ENCODE assay signal across 9 cellular contexts in the genomic region with DNA sequence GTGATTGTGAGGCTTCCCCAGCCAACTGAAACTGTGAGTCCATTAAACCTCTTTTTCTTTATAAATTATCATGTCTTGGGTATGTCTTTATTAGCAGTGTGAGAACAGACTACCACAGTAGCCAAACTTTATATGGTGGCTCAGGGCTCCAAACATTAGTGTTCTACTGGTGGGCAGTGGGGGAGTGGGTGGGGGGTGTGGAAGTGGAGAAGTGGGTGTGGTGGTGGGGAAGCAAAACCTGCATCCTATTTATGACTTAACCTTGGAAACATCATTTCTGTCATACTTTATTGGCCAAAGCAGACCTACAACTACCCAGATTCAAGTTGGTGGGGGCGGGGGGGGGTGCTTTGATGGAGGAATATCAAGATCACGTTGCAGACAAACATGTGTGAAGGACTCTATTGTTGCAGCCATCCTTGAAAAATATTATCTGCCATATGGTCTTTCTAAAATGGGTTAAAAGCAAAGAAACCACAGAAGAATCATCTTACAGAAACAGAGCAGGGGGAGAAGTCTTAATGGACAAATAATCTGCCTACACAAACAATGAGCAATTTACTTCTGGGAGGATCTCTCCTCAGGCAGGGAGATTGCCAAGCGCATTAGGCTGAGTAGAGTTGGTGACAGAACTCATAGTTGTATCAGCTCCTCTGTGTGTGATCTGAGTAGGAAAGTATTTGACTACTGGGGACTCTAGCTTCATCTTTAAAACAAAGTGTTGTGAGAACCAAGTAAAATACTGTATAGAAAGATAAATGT. TPM values are rescaled to one million over a fixed set of nuclear protein-coding genes. Genes with fewer than 3 reads are reported as not detected.
A peak's percentile ranks its signal among the peaks of the same experiment; 100 is the strongest.
DNase-seq lines count a peak whose midpoint lies in the region; ATAC-seq and TF ChIP-seq lines count a peak whose summit lies in the region.
"Had no signal": no experiment of that assay in that cellular context is flagged by ENCODE, and none has a peak within 500 bp of the region (broad histone marks: within the 10 kb centered on the region; RNA-seq: fewer than 3 reads in every experiment).

No MANE protein-coding gene starts in this region.

- peak overlapping the region; percentile 94 for H3K27ac Mint-ChIP-seq in CD4-positive, alpha-beta T cell
- H3K27ac Mint-ChIP-seq in activated naive CD8-positive, alpha-beta T cell treated with anti-CD3 and anti-CD28 coated beads for 36 hours, result peak overlapping the region; percentile 96
- H3K27ac Mint-ChIP-seq in mesothelial cell of epicardium, result peak overlapping the region; percentile 97

- POLR2A ChIA-PET in CD4-positive, alpha-beta T cell (lab: Charles Lee), result no interaction called here

- H3K9me3 ChIP-seq in CD4-positive, alpha-beta T cell (ENCODE audit: control insufficient read depth, low read length), result no peaks in the 10 kb centered on the region
- H3K9me3 ChIP-seq: upper lobe of left lung had no signal

- H3K9me3 Mint-ChIP-seq in CD4-positive, alpha-beta T cell, result no peaks in the 10 kb centered on the region
- H3K9me3 Mint-ChIP-seq in activated naive CD8-positive, alpha-beta T cell treated with anti-CD3 and anti-CD28 coated beads for 36 hours, result peaks cover 4% of the 10 kb centered on the region
- no peaks in the 10 kb centered on the region for H3K9me3 Mint-ChIP-seq in mesothelial cell of epicardium

- peaks cover 33% of the 10 kb centered on the region for H3K36me3 Mint-ChIP-seq in CD4-positive, alpha-beta T cell (ENCODE audit: low read depth)
- H3K36me3 Mint-ChIP-seq in activated naive CD8-positive, alpha-beta T cell treated with anti-CD3 and anti-CD28 coated beads for 36 hours, result peaks cover 20% of the 10 kb centered on the region
- H3K36me3 Mint-ChIP-seq in mesothelial cell of epicardium, result peaks cover 10% of the 10 kb centered on the region

- no peak for DNase-seq in CD4-positive, alpha-beta T cell
- DNase-seq in HT-29 (ENCODE audit: low spot score), result peak; percentile 3
- DNase-seq in activated naive CD8-positive, alpha-beta T cell treated with anti-CD3 and anti-CD28 coated beads for 36 hours, result no peak
- no peak for DNase-seq in mesothelial cell of epicardium (ENCODE audit: low spot score in 2 of 2, unreplicated experiment in 2 of 2)
- DNase-seq in AML-193 (lab: John Stamatoyannopoulos, UW), result no peak
- no peak for DNase-seq in stimulated activated CD4-positive, alpha-beta T cell treated with anti-CD3 and anti-CD28 coated beads, Interleukin-1b, Interleukin-23, amount 100 ng/mL, for 48 hours
- DNase-seq in activated CD4-positive, alpha-beta T cell treated with anti-CD3 and anti-CD28 coated beads for 48 hours, result no peak
- DNase-seq: upper lobe of left lung had no signal

- intact Hi-C loops in CD4-positive, alpha-beta T cell (cut with DNase I, micrococcal nuclease), result loop anchor here (2.0 to 10.0 kb wide), 8 partner anchors 79 to 1891 kb away; partner anchors contain the start of genes CKAP4 (in 1 of the 2), CRY1 (in 1 of the 2), MMAB (in 1 of the 2) and MVK (in 1 of the 2)

- peaks cover 33% of the 10 kb centered on the region for H3K4me1 Mint-ChIP-seq in CD4-positive, alpha-beta T cell (ENCODE audit: low read depth)
- peaks cover 24% of the 10 kb centered on the region for H3K4me1 Mint-ChIP-seq in activated naive CD8-positive, alpha-beta T cell treated with anti-CD3 and anti-CD28 coated beads for 36 hours
- peaks cover 19% of the 10 kb centered on the region for H3K4me1 Mint-ChIP-seq in mesothelial cell of epicardium

- H3K27me3 ChIP-seq in CD4-positive, alpha-beta T cell (ENCODE audit: control insufficient read depth, insufficient read depth, low read length), result no peaks in the 10 kb centered on the region
- H3K27me3 ChIP-seq: upper lobe of left lung had no signal

- H3K27me3 Mint-ChIP-seq in CD4-positive, alpha-beta T cell, result peaks cover 4% of the 10 kb centered on the region
- no peaks in the 10 kb centered on the region for H3K27me3 Mint-ChIP-seq in activated naive CD8-positive, alpha-beta T cell treated with anti-CD3 and anti-CD28 coated beads for 36 hours
- peaks cover 12% of the 10 kb centered on the region for H3K27me3 Mint-ChIP-seq in mesothelial cell of epicardium (ENCODE audit: low read depth)

- H3K4me3 Mint-ChIP-seq in CD4-positive, alpha-beta T cell, result peak overlapping the region; percentile 97
- H3K4me3 Mint-ChIP-seq in activated naive CD8-positive, alpha-beta T cell treated with anti-CD3 and anti-CD28 coated beads for 36 hours, result peak overlapping the region; percentile 89
- H3K4me3 Mint-ChIP-seq in mesothelial cell of epicardium, result peak overlapping the region; percentile 95

- CTCF ChIA-PET in CD4-positive, alpha-beta T cell (lab: Charles Lee), result interaction anchor here (0.5 to 2.0 kb wide), 3 partner anchors 8 to 85 kb away, joined by 3 to 17 read pairs (median 3); no protein-coding TSS in a partner anchor

- no peak for ATAC-seq in CD4-positive, alpha-beta T cell (ENCODE audit: poor library complexity)
- no peak for ATAC-seq in GM18519 (IDR thresholded peaks at IDR 0.05; ENCODE audit: low FRiP score, unreplicated experiment)

- TF ChIP-seq CTCF in CD4-positive, alpha-beta T cell (IDR thresholded peaks at IDR 0.05), result no peak
- TF ChIP-seq CTCF in mesothelial cell of epicardium (IDR thresholded peaks at IDR 0.05; ENCODE audit: unreplicated experiment), result no peak

- no peak overlapping the region for H3K27ac ChIP-seq in CD4-positive, alpha-beta T cell (ENCODE audit: low read depth, low read length)

RNA-seq across cellular contexts. Expression of gene PWP1, which starts 1.4 kb away (rescaled TPM):
- total RNA-seq in CD4-positive, alpha-beta T cell, result 10 to 100 TPM; 24.1 to 24.2 TPM
- 32.0 and 34.8 TPM in 2 replicates for total RNA-seq in HT-29 (2014; rRNA removed; shearing (Covaris generic))
- 10 to 100 TPM; 84.1 to 87.0 TPM for total RNA-seq in activated naive CD8-positive, alpha-beta T cell treated with anti-CD3 and anti-CD28 coated beads for 36 hours
- 29.8 to 35.4 TPM (median 32.7 TPM) in 3 replicates for total RNA-seq in mesothelial cell of epicardium
